Comparison of ENCODE assay signal across 7 cellular contexts in the genomic region with DNA sequence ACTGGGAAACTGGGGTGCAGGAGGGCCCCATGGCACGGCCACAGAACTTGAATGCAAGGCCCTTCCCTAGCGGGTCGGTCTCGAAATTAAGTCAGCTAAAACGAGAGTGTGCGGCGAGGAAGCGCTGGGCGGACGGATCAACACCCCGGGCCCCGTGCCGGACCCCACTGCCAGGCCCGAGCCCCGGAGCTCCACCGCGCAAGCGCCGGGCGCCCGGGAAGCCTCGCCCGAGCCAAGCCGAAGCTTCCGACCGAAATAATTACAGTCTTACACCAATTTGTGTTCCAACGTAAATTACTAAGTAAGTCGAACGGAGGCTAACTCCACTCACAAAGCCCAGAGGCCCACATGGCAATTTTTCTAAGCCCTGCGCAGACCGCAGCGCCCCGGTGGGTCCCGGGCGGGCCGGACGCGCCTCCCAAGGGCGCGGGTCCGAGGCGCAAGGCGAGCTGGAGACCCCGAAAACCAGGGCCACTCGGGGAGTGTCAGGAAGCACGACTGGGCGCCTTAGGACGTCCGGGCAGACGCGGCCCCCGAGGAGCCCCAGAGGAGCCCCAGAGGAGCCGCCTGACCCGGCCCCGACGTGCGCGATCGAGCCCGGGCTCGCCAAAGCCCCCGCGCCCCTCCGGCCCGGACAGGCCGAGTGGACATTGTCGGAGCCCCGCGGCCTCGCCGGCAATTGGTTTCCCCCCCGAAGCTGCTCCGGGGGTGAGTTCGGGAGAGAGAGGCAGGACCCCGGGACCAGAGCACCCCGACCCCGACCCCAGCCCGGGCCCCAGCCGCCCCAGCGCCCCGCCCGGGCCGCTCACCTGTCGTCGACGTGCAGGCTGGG. TPM values are rescaled to one million over a fixed set of nuclear protein-coding genes. Genes with fewer than 3 reads are reported as not detected.
DNase-seq lines count a peak whose midpoint lies in the region; ATAC-seq and TF ChIP-seq lines count a peak whose summit lies in the region.

No MANE protein-coding gene starts in this region.

- peaks cover 73% of the 10 kb centered on the region for H3K27me3 Mint-ChIP-seq in activated T-cell treated with anti-CD3 and anti-CD28 coated beads, Interleukin-2, amount 50 U/mL, for 72 hours (ENCODE audit: low read depth)

- no peaks in the 10 kb centered on the region for H3K9me3 ChIP-seq in iPS-18a (ENCODE audit: control insufficient read depth, low read depth, low read length)
- no peaks in the 10 kb centered on the region for H3K9me3 ChIP-seq in skeletal muscle satellite cell (replicated peaks; ENCODE audit: low read length)

- H3K9ac ChIP-seq in iPS-18a (ENCODE audit: low read length) = no peak overlapping the region
- no peak overlapping the region for H3K9ac ChIP-seq in skeletal muscle satellite cell (ENCODE audit: low read depth, low read length)

- no peaks in the 10 kb centered on the region for H3K9me3 Mint-ChIP-seq in activated T-cell treated with anti-CD3 and anti-CD28 coated beads, Interleukin-2, amount 50 U/mL, for 72 hours

- H3K4me3 ChIP-seq in HFF-Myc (replicated peaks; ENCODE audit: low read depth, low read length) (peak overlapping the region; percentile 36), iPS-18a (ENCODE audit: low read length) (peak overlapping the region; percentile 56), skeletal muscle satellite cell (ENCODE audit: low read length) (peak overlapping the region; percentile 26)

- DNase-seq in HFF-Myc (ENCODE audit: extremely low read depth, low read depth) = no peak
- no peak for DNase-seq in activated T-cell treated with anti-CD3 and anti-CD28 coated beads, Interleukin-2, amount 50 U/mL, for 72 hours
- no peak for DNase-seq in HEK293T (ENCODE audit: extremely low spot score)

- CTCF ChIA-PET in HEK293T (lab: Yijun Ruan, JAX) = interaction anchor here (0.6 to 0.7 kb wide), 2 partner anchors 16 to 154 kb away, joined by 3 read pairs; no protein-coding TSS in a partner anchor

- TF ChIP-seq CTCF in HFF-Myc (IDR thresholded peaks at IDR 0.05; ENCODE audit: low read depth, low read length, missing control alignments) = no peak

- H3K27ac ChIP-seq in iPS-18a (ENCODE audit: low read length) = no peak overlapping the region

- H3K27me3 ChIP-seq in iPS-18a (ENCODE audit: control insufficient read depth, insufficient read depth, low read length) (peaks cover 94% of the 10 kb centered on the region), skeletal muscle satellite cell (ENCODE audit: control insufficient read depth, insufficient read depth, low read length) (peaks cover 56% of the 10 kb centered on the region)

- peak overlapping the region; percentile 60 for H3K4me2 ChIP-seq in skeletal muscle satellite cell (ENCODE audit: low read length)

- peaks cover 56% of the 10 kb centered on the region for H3K4me1 ChIP-seq in iPS-18a (ENCODE audit: control insufficient read depth, low read depth, low read length)
- peaks cover 30% of the 10 kb centered on the region for H3K4me1 ChIP-seq in skeletal muscle satellite cell (ENCODE audit: control insufficient read depth, insufficient read depth, low read length)

- no peaks in the 10 kb centered on the region for H3K36me3 ChIP-seq in iPS-18a (ENCODE audit: control insufficient read depth, low read depth, low read length)
- H3K36me3 ChIP-seq in skeletal muscle satellite cell (ENCODE audit: insufficient read depth, low read length) = no peaks in the 10 kb centered on the region

- peak overlapping the region; percentile 88 to 97 for H3K4me3 Mint-ChIP-seq in activated T-cell treated with anti-CD3 and anti-CD28 coated beads, Interleukin-2, amount 50 U/mL, for 72 hours

- peak; percentile 5 to 14 for ATAC-seq in activated T-cell treated with anti-CD3 and anti-CD28 coated beads, Interleukin-2, amount 50 U/mL, for 72 hours (replicated peaks in 1 of 2)
- ATAC-seq in HG03108 (IDR thresholded peaks at IDR 0.05; ENCODE audit: unreplicated experiment) (no peak), GM21576 (IDR thresholded peaks at IDR 0.05; ENCODE audit: unreplicated experiment) (no peak)

- peaks cover 0 to 3% of the 10 kb centered on the region in 2 donors for H3K36me3 Mint-ChIP-seq in activated T-cell treated with anti-CD3 and anti-CD28 coated beads, Interleukin-2, amount 50 U/mL, for 72 hours (ENCODE audit: insufficient read depth in 2 of 2)

- POLR2A ChIA-PET in HEK293T (lab: Yijun Ruan, JAX) = interaction anchor here (0.9 to 1.0 kb wide), 2 partner anchors 12 to 14 kb away, joined by 3 to 4 read pairs; no protein-coding TSS in a partner anchor

- H3K4me1 Mint-ChIP-seq in activated T-cell treated with anti-CD3 and anti-CD28 coated beads, Interleukin-2, amount 50 U/mL, for 72 hours (ENCODE audit: low read depth) = peaks cover 37% of the 10 kb centered on the region

- no peak overlapping the region for H3K27ac Mint-ChIP-seq in activated T-cell treated with anti-CD3 and anti-CD28 coated beads, Interleukin-2, amount 50 U/mL, for 72 hours

TF ChIP-seq in HEK293T, 16 proteins besides CTCF, POLR2A, EP300 and RAD21:
- TF ChIP-seq NFRKB (IDR thresholded peaks at IDR 0.05) (no peak), SP1 (IDR thresholded peaks at IDR 0.05) (no peak), LEF1 (IDR thresholded peaks at IDR 0.05; ENCODE audit: borderline replicate concordance) (no peak), TARDBP (IDR thresholded peaks at IDR 0.05) (no peak), CTBP1 (IDR thresholded peaks at IDR 0.05; ENCODE audit: borderline replicate concordance) (no peak), ELF4 (IDR thresholded peaks at IDR 0.05) (no peak), SUZ12 (IDR thresholded peaks at IDR 0.05) (no peak)
TF ChIP-seq in HEK293T: peak in this region for 0.

RNA-seq across cellular contexts. Expression of a gene that starts 0.6 kb away (rescaled TPM):
- total RNA-seq in activated T-cell treated with anti-CD3 and anti-CD28 coated beads, Interleukin-2, amount 50 U/mL, for 72 hours = under 1 TPM; 0.46 to 0.60 TPM
- under 0.01 TPM in 1 of 2 replicates, not detected in the other for total RNA-seq in skeletal muscle satellite cell (2012; rRNA removed)

Comparison
In these comparisons a context has a peak if more than half of its experiments do, and no peak if none do; other contexts are left out.
1. ATAC-seq: peak in activated T-cell treated with anti-CD3 and anti-CD28 coated beads, Interleukin-2, amount 50 U/mL, for 72 hours (2 of 2); none in HG03108 (single experiment) and GM21576 (single experiment).
2. Peak in every context shown above with its lines, with median percentiles within 50 percentile points of each other: H3K4me3 ChIP-seq.